10 cellular contexts compared by ENCODE assay signal in the genomic region with DNA sequence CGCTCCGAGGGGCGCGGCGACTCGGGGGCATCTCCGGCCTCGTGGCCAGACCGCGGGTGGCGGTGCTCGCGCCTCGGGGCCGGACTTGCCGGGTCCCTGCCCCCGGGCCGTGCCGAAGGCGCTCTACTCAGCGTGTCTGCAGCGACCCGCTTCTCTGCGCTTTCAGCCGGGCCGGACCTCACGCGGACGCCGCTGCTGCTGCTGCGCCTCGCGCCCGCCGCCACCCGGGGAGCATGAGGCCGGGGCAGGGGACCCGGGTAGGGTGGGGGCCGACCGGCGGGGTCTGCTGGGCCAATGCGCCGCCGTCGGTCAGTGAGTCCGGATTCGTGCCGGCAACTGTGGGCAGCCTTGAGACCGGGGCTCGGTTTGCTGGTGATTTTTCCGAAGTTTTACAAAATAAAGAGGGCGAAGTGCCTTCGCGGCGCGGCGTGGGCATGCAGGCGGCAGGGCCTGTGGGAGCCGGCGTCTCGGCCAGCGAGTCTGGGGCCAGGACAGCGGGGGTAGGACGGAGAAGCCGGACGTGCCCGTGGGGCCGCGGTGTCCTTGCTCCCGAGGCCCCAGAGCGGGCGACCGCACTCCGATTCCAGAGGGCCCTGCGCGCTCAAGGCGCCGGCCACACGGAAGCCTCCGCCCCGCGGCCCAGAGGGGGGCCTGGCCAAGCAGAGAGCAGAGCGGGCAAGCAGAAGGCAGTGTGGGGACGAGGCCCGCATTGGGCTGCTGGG. TPM values are rescaled to one million over a fixed set of nuclear protein-coding genes. Genes with fewer than 3 reads are reported as not detected.
DNase-seq lines count a peak whose midpoint lies in the region; ATAC-seq and TF ChIP-seq lines count a peak whose summit lies in the region.
"Had no signal": no experiment of that assay in that cellular context is flagged by ENCODE, and none has a peak within 500 bp of the region (broad histone marks: within the 10 kb centered on the region; RNA-seq: fewer than 3 reads in every experiment).

No MANE protein-coding gene starts in this region.

- H3K56ac ChIP-seq in H9 (ENCODE audit: insufficient read length, low read depth, low read length), result no peak overlapping the region

- H3K9me3 Mint-ChIP-seq in H9, result peaks cover 0 to 3% of the 10 kb centered on the region in 2 experiments; a peak in 1 of 5 replicates
- no peaks in the 10 kb centered on the region for H3K9me3 Mint-ChIP-seq in endodermal cell

- TF ChIP-seq CTCF in H9 (conservative IDR thresholded peaks at IDR 0.05) (no peak), endodermal cell (conservative IDR thresholded peaks at IDR 0.05) (no peak)

- H4K91ac ChIP-seq in H9 (ENCODE audit: insufficient read length, low read depth, low read length), result no peak overlapping the region

- H3K27me3 ChIP-seq in H9 (ENCODE audit: insufficient read depth, low read length) (peaks cover 44% of the 10 kb centered on the region; the same call in 1 of the 2 replicates), endodermal cell (ENCODE audit: control insufficient read depth, insufficient read depth, low read length, poor library complexity, severe bottlenecking) (peaks cover 99% of the 10 kb centered on the region), neuron (ENCODE audit: insufficient read depth, low read length) (peaks cover 90% of the 10 kb centered on the region)

- H3K9me3 ChIP-seq in H9 (ENCODE audit: control insufficient read depth, low read depth, low read length), result no peaks in the 10 kb centered on the region
- peaks cover 5% of the 10 kb centered on the region for H3K9me3 ChIP-seq in endodermal cell (ENCODE audit: control insufficient read depth, low read length)
- H3K9me3 ChIP-seq in neuron (ENCODE audit: low read length), result peaks cover 2% of the 10 kb centered on the region

- H2BK5ac ChIP-seq in H9 (ENCODE audit: insufficient read length, low read length), result no peak overlapping the region

- no peak overlapping the region for H2AFZ ChIP-seq in H9 (ENCODE audit: low read length)
- H2AFZ ChIP-seq in neuron (ENCODE audit: low read depth, low read length), result peak overlapping the region; percentile 88

- ATAC-seq in HG03095 (IDR thresholded peaks at IDR 0.05; ENCODE audit: unreplicated experiment), result no peak
- no peak for ATAC-seq in GM18867 (IDR thresholded peaks at IDR 0.05; ENCODE audit: unreplicated experiment)

- H2BK20ac ChIP-seq in H9 (ENCODE audit: low read depth, low read length, poor library complexity, severe bottlenecking), result no peak overlapping the region

- H3K27ac ChIP-seq in H9 (ENCODE audit: insufficient read length, low read depth, low read length) (no peak overlapping the region), endodermal cell (ENCODE audit: low read depth, low read length) (no peak overlapping the region)

- H3K27ac Mint-ChIP-seq in H9, result no peak overlapping the region
- no peak overlapping the region for H3K27ac Mint-ChIP-seq in endodermal cell

- H3K36me3 Mint-ChIP-seq in H9 (ENCODE audit: insufficient read depth in 1 of 3, low read depth in 3 of 3), result no peaks in the 10 kb centered on the region; a peak in 1 of 7 replicates
- H3K36me3 Mint-ChIP-seq in endodermal cell (ENCODE audit: low read depth), result no peaks in the 10 kb centered on the region

- H3K9ac ChIP-seq in H9 (ENCODE audit: extremely low read depth, insufficient read length, low read length) (no peak overlapping the region), endodermal cell (ENCODE audit: extremely low read depth, low read length, poor library complexity, severe bottlenecking) (no peak overlapping the region)

- no peak overlapping the region for H2AK5ac ChIP-seq in H9 (ENCODE audit: insufficient read length, low read length)

- no peak overlapping the region for H3T11ph ChIP-seq in H9 (ENCODE audit: low read length)

- no peaks in the 10 kb centered on the region for H3K79me2 ChIP-seq in H9 (ENCODE audit: insufficient read depth, low read length)

- no peak overlapping the region for H3K18ac ChIP-seq in H9 (ENCODE audit: insufficient read length, low read depth, low read length)

- H3K79me1 ChIP-seq in H9 (ENCODE audit: insufficient read depth, low read depth, low read length, poor library complexity, severe bottlenecking), result no peaks in the 10 kb centered on the region

- H3K4me1 ChIP-seq in H9 (ENCODE audit: insufficient read depth, low read length), result no peaks in the 10 kb centered on the region
- H3K4me1 ChIP-seq in endodermal cell (ENCODE audit: control insufficient read depth, insufficient read depth, low read length), result no peaks in the 10 kb centered on the region
- H3K4me1 ChIP-seq in neuron (ENCODE audit: insufficient read depth, low read length), result peaks cover 12% of the 10 kb centered on the region

- peak; percentile 27 for DNase-seq in AG20443 (ENCODE audit: low spot score)
- peak; percentile 48 for DNase-seq in H9
- peak; percentile 80 for DNase-seq in endodermal cell
- no peak for DNase-seq in inferior parietal cortex (ENCODE audit: extremely low spot score)
- no peak for DNase-seq in stimulated activated naive CD4-positive, alpha-beta T cell treated with Interleukin-2 at 50 U/mL for 16 hours (lab: John Stamatoyannopoulos, UW)
- DNase-seq: cortex of kidney, NCI-H774 had no signal

- no peaks in the 10 kb centered on the region for H4K20me1 ChIP-seq in H9 (ENCODE audit: control insufficient read depth, insufficient read depth, insufficient read length)

- H3K23ac ChIP-seq in H9 (ENCODE audit: insufficient read length, low read depth, low read length), result no peak overlapping the region

- peaks cover 93% of the 10 kb centered on the region for H3K27me3 Mint-ChIP-seq in H9 (ENCODE audit: low read depth)
- peaks cover 89% of the 10 kb centered on the region for H3K27me3 Mint-ChIP-seq in endodermal cell (ENCODE audit: insufficient read depth)

- H3K14ac ChIP-seq in H9 (ENCODE audit: insufficient read depth, low read length), result no peak overlapping the region

- H3K4me1 Mint-ChIP-seq in H9 (peaks cover 15 to 24% of the 10 kb centered on the region in 2 experiments), endodermal cell (no peaks in the 10 kb centered on the region)

- no peak overlapping the region for H2BK15ac ChIP-seq in H9 (ENCODE audit: low read depth, low read length)

- no peak overlapping the region for H2BK12ac ChIP-seq in H9 (ENCODE audit: insufficient read length, low read depth, low read length)

- H3K36me3 ChIP-seq in endodermal cell (ENCODE audit: control insufficient read depth, insufficient read depth, low read length) (no peaks in the 10 kb centered on the region), neuron (ENCODE audit: insufficient read depth, low read length) (no peaks in the 10 kb centered on the region)

- H3K23me2 ChIP-seq in H9 (ENCODE audit: insufficient read length, low read depth, low read length, poor library complexity, severe bottlenecking), result peaks cover 11% of the 10 kb centered on the region

- no peak overlapping the region for H4K5ac ChIP-seq in H9 (ENCODE audit: insufficient read length, low read depth, low read length)

- H3K4me3 ChIP-seq in endodermal cell (ENCODE audit: low read length) (peak overlapping the region; percentile 69), neuron (ENCODE audit: low read length) (peak overlapping the region; percentile 26)

- H4K8ac ChIP-seq in H9 (replicated peaks; ENCODE audit: insufficient read length, low read depth, low read length), result no peak overlapping the region

- H3K4me2 ChIP-seq in H9 (ENCODE audit: insufficient read depth, insufficient read length, low read length), result peak overlapping the region; percentile 77

- H2BK120ac ChIP-seq in H9 (ENCODE audit: low read depth, low read length, poor library complexity, severe bottlenecking), result no peak overlapping the region

- H3K4me3 Mint-ChIP-seq in H9, result peak overlapping the region; percentile 55 to 78
- peak overlapping the region; percentile 45 for H3K4me3 Mint-ChIP-seq in endodermal cell

- no CpG with 5 or more reads among the region's 85 CpGs for WGBS in H9 (ENCODE audit: extremely low coverage, insufficient read length, low lambda C conversion rate)
- 2 to 5% methylated on average over 10 to 85 of the region's 85 CpGs for WGBS in endodermal cell (ENCODE audit: insufficient coverage in 1 of 2, insufficient read length in 1 of 2), 2 experiments

- H3K4ac ChIP-seq in H9 (ENCODE audit: low read depth, low read length), result no peak overlapping the region

RNA-seq across cellular contexts. Expression of a gene that starts 0.7 kb away (rescaled TPM):
- total RNA-seq in H9 (2021), result 0.44 and 0.46 TPM in 2 replicates
- not detected for total RNA-seq in endodermal cell
- polyA plus RNA-seq in endodermal cell (2013, experiment 1 of 2), result 0.61 TPM
- 0.50 TPM for polyA plus RNA-seq in endodermal cell (2013, experiment 2 of 2)

Comparison
In these comparisons a context has a peak if more than half of its experiments do, and no peak if none do; other contexts are left out.
1. DNase-seq: peak in AG20443 (single experiment), H9 (single experiment) and endodermal cell (single experiment); none in inferior parietal cortex (single experiment) and stimulated activated naive CD4-positive, alpha-beta T cell treated with Interleukin-2 at 50 U/mL for 16 hours (single experiment).